ENCODE assay signal across 11 cellular contexts in genomic region chr5:126757713-126758357, GRCh38. TPM values are rescaled to one million over a fixed set of nuclear protein-coding genes. Genes with fewer than 3 reads are reported as not detected.
DNase-seq lines count a peak whose midpoint lies in the region; ATAC-seq and TF ChIP-seq lines count a peak whose summit lies in the region.
"Had no signal": no experiment of that assay in that cellular context is flagged by ENCODE, and none has a peak within 500 bp of the region (broad histone marks: within the 10 kb centered on the region; RNA-seq: fewer than 3 reads in every experiment).

No MANE protein-coding gene starts in this region.

- peak overlapping the region; percentile 37 for H3K4me3 ChIP-seq in NB4 (ENCODE audit: low read depth, low read length)

- no peak for TF ChIP-seq POLR2A in NB4 (IDR thresholded peaks at IDR 0.05; ENCODE audit: extremely low read depth, insufficient read length)

- no peak for DNase-seq in activated T-cell treated with anti-CD3 and anti-CD28 coated beads, Interleukin-2, amount 50 U/mL, for 72 hours
- DNase-seq in activated T-cell treated with anti-CD3 and anti-CD28 coated beads, Interleukin-2, amount 50 U/mL, for 48 hours = no peak
- DNase-seq in NB4 (ENCODE audit: low read depth) (peak; percentile 76), NCI-H1930 (lab: John Stamatoyannopoulos, UW) (no peak)
- DNase-seq in activated T-helper 1 cell treated with anti-CD3 and anti-CD28 coated beads, Interleukin-12 subunit alpha, Interleukin-12 subunit beta, Interleukin-2, Interleukin-4 antibody, amounts not matched to agents 30 ng/mL and 10 ng/mL and 1 ng/mL, durations not matched to agents 14 hours and 24 hours and 36 hours (ENCODE audit: low spot score) = no peak
- DNase-seq: head of caudate nucleus, NCI-H1092 treated with DMSO at 0.1 percent for 48 hours had no signal

- H3K27ac Mint-ChIP-seq in activated T-cell treated with anti-CD3 and anti-CD28 coated beads, Interleukin-2, amount 50 U/mL, for 72 hours = peak overlapping the region; percentile 70
- peak overlapping the region; percentile 88 for H3K27ac Mint-ChIP-seq in activated T-helper 1 cell treated with anti-CD3 and anti-CD28 coated beads, Interleukin-12 subunit alpha, Interleukin-12 subunit beta, Interleukin-2, Interleukin-4 antibody, amounts not matched to agents 30 ng/mL and 10 ng/mL and 1 ng/mL, durations not matched to agents 14 hours and 24 hours and 36 hours
- H3K27ac Mint-ChIP-seq in stimulated activated memory B cell treated with anti-CD40 and anti-IgM and Interleukin-4, amounts not matched to agents 10 μg/mL and 1 μg/mL and 100 μg/mL, for 72 hours = peak overlapping the region; percentile 85

- intact Hi-C loops in activated T-helper 1 cell treated with anti-CD3 and anti-CD28 coated beads, Interleukin-12 subunit alpha, Interleukin-12 subunit beta, Interleukin-2, Interleukin-4 antibody, amounts not matched to agents 30 ng/mL and 10 ng/mL and 1 ng/mL, durations not matched to agents 14 hours and 24 hours and 36 hours (cut with micrococcal nuclease) = no loop called here

- no peak for TF ChIP-seq CTCF in NB4 (IDR thresholded peaks at IDR 0.05; ENCODE audit: low read depth, low read length)

- no peaks in the 10 kb centered on the region for H3K27me3 Mint-ChIP-seq in activated T-cell treated with anti-CD3 and anti-CD28 coated beads, Interleukin-2, amount 50 U/mL, for 72 hours (ENCODE audit: low read depth)
- no peaks in the 10 kb centered on the region for H3K27me3 Mint-ChIP-seq in activated T-helper 1 cell treated with anti-CD3 and anti-CD28 coated beads, Interleukin-12 subunit alpha, Interleukin-12 subunit beta, Interleukin-2, Interleukin-4 antibody, amounts not matched to agents 30 ng/mL and 10 ng/mL and 1 ng/mL, durations not matched to agents 14 hours and 24 hours and 36 hours (ENCODE audit: insufficient read depth)
- H3K27me3 Mint-ChIP-seq in stimulated activated memory B cell treated with anti-CD40 and anti-IgM and Interleukin-4, amounts not matched to agents 10 μg/mL and 1 μg/mL and 100 μg/mL, for 72 hours = no peaks in the 10 kb centered on the region

- ATAC-seq in activated T-cell treated with anti-CD3 and anti-CD28 coated beads, Interleukin-2, amount 50 U/mL, for 72 hours (replicated peaks in 1 of 2) = no peak
- no peak for ATAC-seq in stimulated activated memory B cell treated with anti-CD40 and anti-IgM and Interleukin-4, amounts not matched to agents 10 μg/mL and 1 μg/mL and 100 μg/mL, for 72 hours
- no peak for ATAC-seq in HG03175 (IDR thresholded peaks at IDR 0.05; ENCODE audit: unreplicated experiment)
- no peak for ATAC-seq in GM18520 (IDR thresholded peaks at IDR 0.05; ENCODE audit: unreplicated experiment)
- ATAC-seq: Right ventricle myocardium inferior had no signal

- H3K4me1 Mint-ChIP-seq in activated T-cell treated with anti-CD3 and anti-CD28 coated beads, Interleukin-2, amount 50 U/mL, for 72 hours (ENCODE audit: low read depth) = peaks cover 57% of the 10 kb centered on the region
- H3K4me1 Mint-ChIP-seq in activated T-helper 1 cell treated with anti-CD3 and anti-CD28 coated beads, Interleukin-12 subunit alpha, Interleukin-12 subunit beta, Interleukin-2, Interleukin-4 antibody, amounts not matched to agents 30 ng/mL and 10 ng/mL and 1 ng/mL, durations not matched to agents 14 hours and 24 hours and 36 hours (ENCODE audit: low read depth) = peaks cover 50% of the 10 kb centered on the region
- H3K4me1 Mint-ChIP-seq in stimulated activated memory B cell treated with anti-CD40 and anti-IgM and Interleukin-4, amounts not matched to agents 10 μg/mL and 1 μg/mL and 100 μg/mL, for 72 hours = peaks cover 47% of the 10 kb centered on the region

- H3K4me3 Mint-ChIP-seq in activated T-cell treated with anti-CD3 and anti-CD28 coated beads, Interleukin-2, amount 50 U/mL, for 72 hours = peak overlapping the region; percentile 62 to 75
- H3K4me3 Mint-ChIP-seq in activated T-helper 1 cell treated with anti-CD3 and anti-CD28 coated beads, Interleukin-12 subunit alpha, Interleukin-12 subunit beta, Interleukin-2, Interleukin-4 antibody, amounts not matched to agents 30 ng/mL and 10 ng/mL and 1 ng/mL, durations not matched to agents 14 hours and 24 hours and 36 hours = peak overlapping the region; percentile 58
- peak overlapping the region; percentile 66 for H3K4me3 Mint-ChIP-seq in stimulated activated memory B cell treated with anti-CD40 and anti-IgM and Interleukin-4, amounts not matched to agents 10 μg/mL and 1 μg/mL and 100 μg/mL, for 72 hours

- peaks cover 0 to 2% of the 10 kb centered on the region in 2 donors for H3K9me3 Mint-ChIP-seq in activated T-cell treated with anti-CD3 and anti-CD28 coated beads, Interleukin-2, amount 50 U/mL, for 72 hours
- H3K9me3 Mint-ChIP-seq in activated T-helper 1 cell treated with anti-CD3 and anti-CD28 coated beads, Interleukin-12 subunit alpha, Interleukin-12 subunit beta, Interleukin-2, Interleukin-4 antibody, amounts not matched to agents 30 ng/mL and 10 ng/mL and 1 ng/mL, durations not matched to agents 14 hours and 24 hours and 36 hours = no peaks in the 10 kb centered on the region
- no peaks in the 10 kb centered on the region for H3K9me3 Mint-ChIP-seq in stimulated activated memory B cell treated with anti-CD40 and anti-IgM and Interleukin-4, amounts not matched to agents 10 μg/mL and 1 μg/mL and 100 μg/mL, for 72 hours

- peaks cover 2 to 3% of the 10 kb centered on the region in 2 donors for H3K36me3 Mint-ChIP-seq in activated T-cell treated with anti-CD3 and anti-CD28 coated beads, Interleukin-2, amount 50 U/mL, for 72 hours (ENCODE audit: insufficient read depth in 2 of 2)
- peaks cover 2% of the 10 kb centered on the region for H3K36me3 Mint-ChIP-seq in activated T-helper 1 cell treated with anti-CD3 and anti-CD28 coated beads, Interleukin-12 subunit alpha, Interleukin-12 subunit beta, Interleukin-2, Interleukin-4 antibody, amounts not matched to agents 30 ng/mL and 10 ng/mL and 1 ng/mL, durations not matched to agents 14 hours and 24 hours and 36 hours (ENCODE audit: low read depth)
- no peaks in the 10 kb centered on the region for H3K36me3 Mint-ChIP-seq in stimulated activated memory B cell treated with anti-CD40 and anti-IgM and Interleukin-4, amounts not matched to agents 10 μg/mL and 1 μg/mL and 100 μg/mL, for 72 hours

RNA-seq across cellular contexts. Expression of gene LMNB1, which starts 19.1 kb away (rescaled TPM):
- 100 to 1,000 TPM; 186 to 211 TPM for total RNA-seq in activated T-cell treated with anti-CD3 and anti-CD28 coated beads, Interleukin-2, amount 50 U/mL, for 72 hours
- total RNA-seq in activated T-helper 1 cell treated with anti-CD3 and anti-CD28 coated beads, Interleukin-12 subunit alpha, Interleukin-12 subunit beta, Interleukin-2, Interleukin-4 antibody, amounts not matched to agents 30 ng/mL and 10 ng/mL and 1 ng/mL, durations not matched to agents 14 hours and 24 hours and 36 hours = 200 and 209 TPM in 2 replicates
